ENCODE assay signal across 18 cellular contexts in the genomic region with DNA sequence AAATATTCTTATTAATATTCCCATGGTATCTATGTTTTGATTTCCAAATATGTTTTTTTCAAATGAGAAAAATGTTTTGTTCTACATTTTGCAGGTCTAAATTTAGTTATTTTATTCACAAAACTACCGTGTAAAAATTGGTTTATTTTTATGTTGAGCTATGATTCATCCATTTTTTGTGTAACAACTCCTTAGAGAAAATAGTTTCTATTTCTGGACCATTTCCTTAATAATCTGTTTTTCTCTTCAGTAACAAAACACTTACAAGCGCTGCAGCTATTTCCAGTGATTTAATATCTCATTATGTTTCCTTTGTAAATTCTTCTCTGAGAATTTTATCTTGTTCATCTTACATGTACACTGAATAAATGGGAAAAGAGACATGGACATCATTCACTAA.
"Had no signal": no experiment of that assay in that cellular context is flagged by ENCODE, and none has a peak within 500 bp of the region (broad histone marks: within the 10 kb centered on the region; RNA-seq: fewer than 3 reads in every experiment).

No MANE protein-coding gene starts in this region.

- H3K36me3 Mint-ChIP-seq: activated naive CD8-positive, alpha-beta T cell; immature natural killer cell; natural killer cell; stimulated activated naive B cell treated with anti-CD40 and anti-IgM and Interleukin-4, amounts not matched to agents 10 μg/mL and 1 μg/mL and 100 μg/mL, for 72 hours had no signal

- H3K36me3 ChIP-seq: neutrophil, right lobe of liver, thyroid gland had no signal

- H3K4me3 Mint-ChIP-seq: activated CD4-positive, alpha-beta T cell treated with anti-CD3 and anti-CD28 coated beads for 36 hours; activated naive CD8-positive, alpha-beta T cell; activated T-helper 1 cell treated with anti-CD3 and anti-CD28 coated beads, Interleukin-12 subunit alpha, Interleukin-12 subunit beta, Interleukin-2, Interleukin-4 antibody, amounts not matched to agents 30 ng/mL and 10 ng/mL and 1 ng/mL, durations not matched to agents 14 hours and 24 hours and 36 hours; endodermal cell; immature natural killer cell; natural killer cell; stimulated activated naive B cell treated with anti-CD40 and anti-IgM and Interleukin-4, amounts not matched to agents 10 μg/mL and 1 μg/mL and 100 μg/mL, for 72 hours had no signal

- H3K27ac ChIP-seq: body of pancreas, neutrophil, parathyroid adenoma, right lobe of liver, thyroid gland had no signal

- H3K27me3 ChIP-seq: body of pancreas, neutrophil, right lobe of liver, thyroid gland had no signal

- H3K9ac ChIP-seq: parathyroid adenoma had no signal

- H3K4me1 Mint-ChIP-seq: activated CD4-positive, alpha-beta T cell treated with anti-CD3 and anti-CD28 coated beads for 36 hours; immature natural killer cell had no signal

- H3K4me1 ChIP-seq: body of pancreas, parathyroid adenoma, right lobe of liver had no signal

- H3K4me3 ChIP-seq: body of pancreas, mucosa of descending colon, right lobe of liver, thyroid gland had no signal

- DNase-seq: activated CD4-positive, alpha-beta T cell treated with anti-CD3 and anti-CD28 coated beads for 36 hours; activated CD4-positive, alpha-beta T cell treated with anti-CD3 and anti-CD28 coated beads, Interleukin-2, amount 50 U/mL, for 48 hours; amniotic stem cell; body of pancreas; caudate nucleus; endodermal cell; immature natural killer cell; left ventricle myocardium superior; mucosa of descending colon; natural killer cell; right lobe of liver; stimulated activated naive B cell treated with anti-CD40 and anti-IgM and Interleukin-4, amounts not matched to agents 10 μg/mL and 1 μg/mL and 100 μg/mL, for 72 hours; SW 1271; thyroid gland had no signal

- H3K27ac Mint-ChIP-seq: activated CD4-positive, alpha-beta T cell treated with anti-CD3 and anti-CD28 coated beads for 36 hours; activated naive CD8-positive, alpha-beta T cell; activated T-helper 1 cell treated with anti-CD3 and anti-CD28 coated beads, Interleukin-12 subunit alpha, Interleukin-12 subunit beta, Interleukin-2, Interleukin-4 antibody, amounts not matched to agents 30 ng/mL and 10 ng/mL and 1 ng/mL, durations not matched to agents 14 hours and 24 hours and 36 hours; endodermal cell; immature natural killer cell; natural killer cell; stimulated activated naive B cell treated with anti-CD40 and anti-IgM and Interleukin-4, amounts not matched to agents 10 μg/mL and 1 μg/mL and 100 μg/mL, for 72 hours had no signal

- H3K9me3 Mint-ChIP-seq: activated T-helper 1 cell treated with anti-CD3 and anti-CD28 coated beads, Interleukin-12 subunit alpha, Interleukin-12 subunit beta, Interleukin-2, Interleukin-4 antibody, amounts not matched to agents 30 ng/mL and 10 ng/mL and 1 ng/mL, durations not matched to agents 14 hours and 24 hours and 36 hours; endodermal cell; stimulated activated naive B cell treated with anti-CD40 and anti-IgM and Interleukin-4, amounts not matched to agents 10 μg/mL and 1 μg/mL and 100 μg/mL, for 72 hours had no signal

- H2AFZ ChIP-seq: parathyroid adenoma had no signal

- H3K27me3 Mint-ChIP-seq: activated CD4-positive, alpha-beta T cell treated with anti-CD3 and anti-CD28 coated beads for 36 hours; activated naive CD8-positive, alpha-beta T cell; stimulated activated naive B cell treated with anti-CD40 and anti-IgM and Interleukin-4, amounts not matched to agents 10 μg/mL and 1 μg/mL and 100 μg/mL, for 72 hours had no signal

- H3K9me3 ChIP-seq: body of pancreas, mucosa of descending colon, neutrophil, right lobe of liver, thyroid gland had no signal
